8 cellular contexts compared by ENCODE assay signal in the genomic region with DNA sequence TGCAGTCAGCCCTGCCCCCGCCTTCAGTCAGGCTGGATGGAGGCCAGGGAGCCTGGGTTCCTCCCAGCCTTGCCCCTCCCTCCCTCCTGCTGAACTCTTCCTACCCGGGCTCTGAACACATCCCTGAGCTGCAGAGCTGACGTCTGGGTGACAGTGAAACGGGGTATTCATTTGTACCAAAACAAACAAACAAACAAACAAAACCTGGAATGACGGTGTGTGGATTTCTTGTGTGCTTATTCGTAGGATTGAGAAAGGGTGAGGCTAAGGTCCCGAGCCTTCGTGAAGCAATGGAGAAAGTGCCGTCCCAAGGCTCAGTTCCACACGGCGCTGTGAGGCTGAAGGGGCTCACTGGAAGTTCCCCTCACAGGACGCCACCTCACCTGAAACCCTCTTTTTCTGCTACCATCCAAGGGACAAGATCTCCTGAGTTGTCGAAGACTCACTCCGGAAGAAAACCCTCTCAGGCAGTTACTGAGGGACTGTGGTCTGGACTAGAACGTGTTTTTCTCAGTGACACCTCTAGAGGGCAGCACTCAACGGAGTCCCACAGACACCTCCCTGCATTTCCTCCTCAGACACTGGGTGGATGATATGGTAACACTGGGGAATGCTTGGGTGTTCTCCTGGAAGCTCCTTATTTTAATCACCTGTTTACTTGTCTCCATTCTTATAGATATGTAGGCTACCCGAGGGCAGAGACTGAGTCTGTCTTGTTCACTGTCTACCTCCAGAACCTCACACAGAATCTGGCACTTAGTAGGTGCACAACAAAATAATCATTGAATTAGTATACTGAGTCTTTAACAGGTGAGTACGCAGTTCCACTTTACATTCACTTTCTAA. TPM values are rescaled to one million over a fixed set of nuclear protein-coding genes. Genes with fewer than 3 reads are reported as not detected.
A peak's percentile ranks its signal among the peaks of the same experiment; 100 is the strongest.
DNase-seq lines count a peak whose midpoint lies in the region; ATAC-seq and TF ChIP-seq lines count a peak whose summit lies in the region.

No MANE protein-coding gene starts in this region.

- DNase-seq in D341Med (ENCODE audit: low spot score) (peak; percentile 81), HT-29 (ENCODE audit: low spot score) (peak; percentile 93), NOMO-1 (lab: John Stamatoyannopoulos, UW; ENCODE audit: unreplicated experiment in 2 of 2) (peak; percentile 45 to 60), epithelial cell of esophagus (ENCODE audit: low read depth) (peak; percentile 75)
- DNase-seq in activated CD8-positive, alpha-beta memory T cell treated with anti-CD3 and anti-CD28 coated beads, Interleukin-2, amount 50 U/mL, for 1 hour (ENCODE audit: extremely low read depth) = peak; percentile 5
- DNase-seq in stimulated activated CD8-positive, alpha-beta memory T cell treated with anti-CD3 and anti-CD28 coated beads, Interleukin-7, amount 100 ng/mL, for 24 hours (ENCODE audit: low read depth) = peak; percentile 29

- H3K9me3 ChIP-seq in mucosa of stomach (ENCODE audit: control insufficient read depth, low read length) = no peaks in the 10 kb centered on the region

- peak; percentile 100 for ATAC-seq in GM21367 (IDR thresholded peaks at IDR 0.05; ENCODE audit: unreplicated experiment)

- no peaks in the 10 kb centered on the region for H3K36me3 ChIP-seq in mucosa of stomach (ENCODE audit: control insufficient read depth, insufficient read depth, low read length)

- H3K27me3 ChIP-seq in mucosa of stomach (ENCODE audit: control insufficient read depth, insufficient read depth, low read length) = no peaks in the 10 kb centered on the region

- H3K4me1 ChIP-seq in mucosa of stomach (ENCODE audit: control insufficient read depth, insufficient read depth, low read length) = no peaks in the 10 kb centered on the region

- TF ChIP-seq CTCF in epithelial cell of esophagus (IDR thresholded peaks at IDR 0.05; ENCODE audit: insufficient read depth, low read depth, low read length, missing control alignments) = peak; percentile 85

- H3K4me3 ChIP-seq in epithelial cell of esophagus (ENCODE audit: low read length) (peak overlapping the region; percentile 63), mucosa of stomach (ENCODE audit: low read length) (peak overlapping the region; percentile 64)

- H3K9ac ChIP-seq in mucosa of stomach (ENCODE audit: low read length) = peak overlapping the region; percentile 77

RNA-seq across cellular contexts. Expression of gene GSTA3, which starts 27.3 kb away (rescaled TPM):
- not detected in 2 replicates for total RNA-seq in HT-29 (2014; rRNA removed; shearing (Covaris generic))

RNA-seq across cellular contexts. Expression of gene GSTA5, which starts 41.6 kb away (rescaled TPM):
- total RNA-seq in HT-29 (2014; rRNA removed; shearing (Covaris generic)) = not detected in 2 replicates

Comparison
In these comparisons a context has a peak if more than half of its experiments do, and no peak if none do; other contexts are left out.
1. Peak in every context shown above with its lines: DNase-seq, ATAC-seq and H3K4me3 ChIP-seq.
2. DNase-seq: peak in every context shown above with its lines; median percentile 93 in HT-29; 81 in D341Med; 75 in epithelial cell of esophagus; 52 in NOMO-1; 29 in stimulated activated CD8-positive, alpha-beta memory T cell treated with anti-CD3 and anti-CD28 coated beads, Interleukin-7, amount 100 ng/mL, for 24 hours; 5 in activated CD8-positive, alpha-beta memory T cell treated with anti-CD3 and anti-CD28 coated beads, Interleukin-2, amount 50 U/mL, for 1 hour.